Comparison of ENCODE assay signal across 16 cellular contexts in the genomic region with DNA sequence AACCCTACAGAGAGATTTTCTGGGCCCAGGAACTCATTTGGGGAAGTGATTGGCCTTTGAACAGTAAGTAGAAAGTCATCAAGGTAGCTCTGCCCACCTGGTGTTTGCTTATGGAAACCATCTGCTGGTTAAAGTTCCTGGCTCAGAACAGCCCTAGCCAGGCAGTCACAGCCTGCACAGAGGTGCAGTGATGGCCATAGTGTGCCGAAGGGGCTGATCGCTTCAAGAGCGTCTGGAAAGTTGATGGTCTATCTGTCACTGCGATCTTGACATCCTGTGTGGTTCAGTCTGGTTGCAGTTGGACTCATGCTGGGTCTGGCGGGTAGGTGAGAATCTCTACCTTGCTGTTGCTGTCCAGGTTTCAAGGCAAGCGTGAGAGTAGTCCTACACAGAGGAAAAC.
DNase-seq lines count a peak whose midpoint lies in the region; ATAC-seq and TF ChIP-seq lines count a peak whose summit lies in the region.
"Had no signal": no experiment of that assay in that cellular context is flagged by ENCODE, and none has a peak within 500 bp of the region (broad histone marks: within the 10 kb centered on the region; RNA-seq: fewer than 3 reads in every experiment).

No MANE protein-coding gene starts in this region.

- TF ChIP-seq POLR2A in GM18505 (IDR thresholded peaks at IDR 0.05; ENCODE audit: borderline replicate concordance, extremely low read depth, insufficient read depth, insufficient read length) = no peak

- DNase-seq in activated naive CD8-positive, alpha-beta T cell treated with anti-CD3 and anti-CD28 coated beads, Interleukin-2, amount 10 ng/mL, durations not matched to agents 7 days and 5 days = no peak
- DNase-seq in activated naive CD8-positive, alpha-beta T cell treated with anti-CD3 and anti-CD28 coated beads for 36 hours = no peak
- DNase-seq in NCI-H2081 treated with DMSO at 0.1 percent for 48 hours (lab: John Stamatoyannopoulos, UW) (peak; percentile 48), WTC11 (ENCODE audit: low spot score) (no peak), KG1 (lab: John Stamatoyannopoulos, UW) (no peak)
- DNase-seq in stimulated activated naive B cell treated with anti-CD40 and anti-IgM and Interleukin-4, amounts not matched to agents 10 μg/mL and 1 μg/mL and 100 μg/mL, for 72 hours = no peak
- DNase-seq in activated naive CD4-positive, alpha-beta T cell (lab: John Stamatoyannopoulos, UW) = no peak
- DNase-seq: activated CD4-positive, CD25-positive, alpha-beta regulatory T cell; amniotic stem cell; DND-41; IMR-90; nucleus accumbens; right lobe of liver; testis had no signal

- no peaks in the 10 kb centered on the region for H3K36me3 Mint-ChIP-seq in activated naive CD8-positive, alpha-beta T cell treated with anti-CD3 and anti-CD28 coated beads, Interleukin-2, amount 10 ng/mL, durations not matched to agents 7 days and 5 days
- no peaks in the 10 kb centered on the region for H3K36me3 Mint-ChIP-seq in activated naive CD8-positive, alpha-beta T cell treated with anti-CD3 and anti-CD28 coated beads for 36 hours
- no peaks in the 10 kb centered on the region for H3K36me3 Mint-ChIP-seq in WTC11
- H3K36me3 Mint-ChIP-seq in stimulated activated naive B cell treated with anti-CD40 and anti-IgM and Interleukin-4, amounts not matched to agents 10 μg/mL and 1 μg/mL and 100 μg/mL, for 72 hours = no peaks in the 10 kb centered on the region
- H3K36me3 Mint-ChIP-seq: mesothelial cell of epicardium had no signal

- no peaks in the 10 kb centered on the region for H3K27me3 Mint-ChIP-seq in activated naive CD8-positive, alpha-beta T cell treated with anti-CD3 and anti-CD28 coated beads, Interleukin-2, amount 10 ng/mL, durations not matched to agents 7 days and 5 days
- H3K27me3 Mint-ChIP-seq in activated naive CD8-positive, alpha-beta T cell treated with anti-CD3 and anti-CD28 coated beads for 36 hours = no peaks in the 10 kb centered on the region
- no peaks in the 10 kb centered on the region for H3K27me3 Mint-ChIP-seq in WTC11 (ENCODE audit: low read depth)
- H3K27me3 Mint-ChIP-seq in stimulated activated naive B cell treated with anti-CD40 and anti-IgM and Interleukin-4, amounts not matched to agents 10 μg/mL and 1 μg/mL and 100 μg/mL, for 72 hours = peaks cover 0 to 6% of the 10 kb centered on the region in 2 donors

- no peak for TF ChIP-seq CTCF in WTC11 (IDR thresholded peaks at IDR 0.05)

- peaks cover 10% of the 10 kb centered on the region for H3K4me1 Mint-ChIP-seq in activated naive CD8-positive, alpha-beta T cell treated with anti-CD3 and anti-CD28 coated beads, Interleukin-2, amount 10 ng/mL, durations not matched to agents 7 days and 5 days
- peaks cover 20% of the 10 kb centered on the region for H3K4me1 Mint-ChIP-seq in activated naive CD8-positive, alpha-beta T cell treated with anti-CD3 and anti-CD28 coated beads for 36 hours
- H3K4me1 Mint-ChIP-seq in WTC11 = peaks cover 36% of the 10 kb centered on the region
- H3K4me1 Mint-ChIP-seq in stimulated activated naive B cell treated with anti-CD40 and anti-IgM and Interleukin-4, amounts not matched to agents 10 μg/mL and 1 μg/mL and 100 μg/mL, for 72 hours = peaks cover 3 to 16% of the 10 kb centered on the region in 2 donors

- no peak overlapping the region for H3K4me3 Mint-ChIP-seq in activated naive CD8-positive, alpha-beta T cell treated with anti-CD3 and anti-CD28 coated beads, Interleukin-2, amount 10 ng/mL, durations not matched to agents 7 days and 5 days
- H3K4me3 Mint-ChIP-seq in activated naive CD8-positive, alpha-beta T cell treated with anti-CD3 and anti-CD28 coated beads for 36 hours = no peak overlapping the region
- H3K4me3 Mint-ChIP-seq in WTC11 = no peak overlapping the region
- H3K4me3 Mint-ChIP-seq in stimulated activated naive B cell treated with anti-CD40 and anti-IgM and Interleukin-4, amounts not matched to agents 10 μg/mL and 1 μg/mL and 100 μg/mL, for 72 hours = no peak overlapping the region
- H3K4me3 Mint-ChIP-seq: mesothelial cell of epicardium had no signal

- no peak overlapping the region for H3K27ac Mint-ChIP-seq in activated naive CD8-positive, alpha-beta T cell treated with anti-CD3 and anti-CD28 coated beads, Interleukin-2, amount 10 ng/mL, durations not matched to agents 7 days and 5 days
- no peak overlapping the region for H3K27ac Mint-ChIP-seq in activated naive CD8-positive, alpha-beta T cell treated with anti-CD3 and anti-CD28 coated beads for 36 hours
- no peak overlapping the region for H3K27ac Mint-ChIP-seq in WTC11
- H3K27ac Mint-ChIP-seq in stimulated activated naive B cell treated with anti-CD40 and anti-IgM and Interleukin-4, amounts not matched to agents 10 μg/mL and 1 μg/mL and 100 μg/mL, for 72 hours = no peak overlapping the region
- H3K27ac Mint-ChIP-seq: mesothelial cell of epicardium had no signal

- no peaks in the 10 kb centered on the region for H3K9me3 Mint-ChIP-seq in activated naive CD8-positive, alpha-beta T cell treated with anti-CD3 and anti-CD28 coated beads, Interleukin-2, amount 10 ng/mL, durations not matched to agents 7 days and 5 days
- no peaks in the 10 kb centered on the region for H3K9me3 Mint-ChIP-seq in activated naive CD8-positive, alpha-beta T cell treated with anti-CD3 and anti-CD28 coated beads for 36 hours
- H3K9me3 Mint-ChIP-seq in WTC11 = no peaks in the 10 kb centered on the region
- no peaks in the 10 kb centered on the region for H3K9me3 Mint-ChIP-seq in stimulated activated naive B cell treated with anti-CD40 and anti-IgM and Interleukin-4, amounts not matched to agents 10 μg/mL and 1 μg/mL and 100 μg/mL, for 72 hours
- H3K9me3 Mint-ChIP-seq: mesothelial cell of epicardium had no signal

- POLR2A ChIA-PET in activated naive CD8-positive, alpha-beta T cell treated with anti-CD3 and anti-CD28 coated beads, Interleukin-2, amount 10 ng/mL, durations not matched to agents 7 days and 5 days (lab: Charles Lee) = no interaction called here
- POLR2A ChIA-PET in WTC11 (lab: Charles Lee) = no interaction called here

- CTCF ChIA-PET in WTC11 (lab: Charles Lee) = interaction anchor here (0.6 to 1.8 kb wide), 4 partner anchors 10 to 74 kb away, joined by 3 to 7 read pairs (median 6); no protein-coding TSS in a partner anchor

- peak; percentile 33 for ATAC-seq in activated naive CD8-positive, alpha-beta T cell treated with anti-CD3 and anti-CD28 coated beads, Interleukin-2, amount 10 ng/mL, durations not matched to agents 7 days and 5 days (ENCODE audit: low read depth)
- peak; percentile 9; the same call in 1 of the 2 replicates for ATAC-seq in WTC11
- peak; percentile 29 to 54 for ATAC-seq in stimulated activated naive B cell treated with anti-CD40 and anti-IgM and Interleukin-4, amounts not matched to agents 10 μg/mL and 1 μg/mL and 100 μg/mL, for 72 hours (replicated peaks)
- ATAC-seq in GM18505 (IDR thresholded peaks at IDR 0.05; ENCODE audit: unreplicated experiment) = no peak
- ATAC-seq: right lobe of liver had no signal

TF ChIP-seq in WTC11, 78 proteins besides CTCF, POLR2A, EP300 and RAD21 (continues in another document):
- TF ChIP-seq, protein P1, sequence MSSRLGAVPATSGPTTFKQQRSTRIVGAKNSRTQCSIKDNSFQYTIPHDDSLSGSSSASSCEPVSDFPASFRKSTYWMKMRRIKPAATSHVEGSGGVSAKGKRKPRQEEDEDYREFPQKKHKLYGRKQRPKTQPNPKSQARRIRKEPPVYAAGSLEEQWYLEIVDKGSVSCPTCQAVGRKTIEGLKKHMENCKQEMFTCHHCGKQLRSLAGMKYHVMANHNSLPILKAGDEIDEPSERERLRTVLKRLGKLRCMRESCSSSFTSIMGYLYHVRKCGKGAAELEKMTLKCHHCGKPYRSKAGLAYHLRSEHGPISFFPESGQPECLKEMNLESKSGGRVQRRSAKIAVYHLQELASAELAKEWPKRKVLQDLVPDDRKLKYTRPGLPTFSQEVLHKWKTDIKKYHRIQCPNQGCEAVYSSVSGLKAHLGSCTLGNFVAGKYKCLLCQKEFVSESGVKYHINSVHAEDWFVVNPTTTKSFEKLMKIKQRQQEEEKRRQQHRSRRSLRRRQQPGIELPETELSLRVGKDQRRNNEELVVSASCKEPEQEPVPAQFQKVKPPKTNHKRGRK (CRISPR knock-in tag; IDR thresholded peaks at IDR 0.05; ENCODE audit: borderline replicate concordance) = no peak
- TF ChIP-seq, protein P2, sequence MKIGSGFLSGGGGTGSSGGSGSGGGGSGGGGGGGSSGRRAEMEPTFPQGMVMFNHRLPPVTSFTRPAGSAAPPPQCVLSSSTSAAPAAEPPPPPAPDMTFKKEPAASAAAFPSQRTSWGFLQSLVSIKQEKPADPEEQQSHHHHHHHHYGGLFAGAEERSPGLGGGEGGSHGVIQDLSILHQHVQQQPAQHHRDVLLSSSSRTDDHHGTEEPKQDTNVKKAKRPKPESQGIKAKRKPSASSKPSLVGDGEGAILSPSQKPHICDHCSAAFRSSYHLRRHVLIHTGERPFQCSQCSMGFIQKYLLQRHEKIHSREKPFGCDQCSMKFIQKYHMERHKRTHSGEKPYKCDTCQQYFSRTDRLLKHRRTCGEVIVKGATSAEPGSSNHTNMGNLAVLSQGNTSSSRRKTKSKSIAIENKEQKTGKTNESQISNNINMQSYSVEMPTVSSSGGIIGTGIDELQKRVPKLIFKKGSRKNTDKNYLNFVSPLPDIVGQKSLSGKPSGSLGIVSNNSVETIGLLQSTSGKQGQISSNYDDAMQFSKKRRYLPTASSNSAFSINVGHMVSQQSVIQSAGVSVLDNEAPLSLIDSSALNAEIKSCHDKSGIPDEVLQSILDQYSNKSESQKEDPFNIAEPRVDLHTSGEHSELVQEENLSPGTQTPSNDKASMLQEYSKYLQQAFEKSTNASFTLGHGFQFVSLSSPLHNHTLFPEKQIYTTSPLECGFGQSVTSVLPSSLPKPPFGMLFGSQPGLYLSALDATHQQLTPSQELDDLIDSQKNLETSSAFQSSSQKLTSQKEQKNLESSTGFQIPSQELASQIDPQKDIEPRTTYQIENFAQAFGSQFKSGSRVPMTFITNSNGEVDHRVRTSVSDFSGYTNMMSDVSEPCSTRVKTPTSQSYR (CRISPR knock-in tag; IDR thresholded peaks at IDR 0.05) = no peak
